Comparison of ENCODE assay signal across 9 cellular contexts in the genomic region with DNA sequence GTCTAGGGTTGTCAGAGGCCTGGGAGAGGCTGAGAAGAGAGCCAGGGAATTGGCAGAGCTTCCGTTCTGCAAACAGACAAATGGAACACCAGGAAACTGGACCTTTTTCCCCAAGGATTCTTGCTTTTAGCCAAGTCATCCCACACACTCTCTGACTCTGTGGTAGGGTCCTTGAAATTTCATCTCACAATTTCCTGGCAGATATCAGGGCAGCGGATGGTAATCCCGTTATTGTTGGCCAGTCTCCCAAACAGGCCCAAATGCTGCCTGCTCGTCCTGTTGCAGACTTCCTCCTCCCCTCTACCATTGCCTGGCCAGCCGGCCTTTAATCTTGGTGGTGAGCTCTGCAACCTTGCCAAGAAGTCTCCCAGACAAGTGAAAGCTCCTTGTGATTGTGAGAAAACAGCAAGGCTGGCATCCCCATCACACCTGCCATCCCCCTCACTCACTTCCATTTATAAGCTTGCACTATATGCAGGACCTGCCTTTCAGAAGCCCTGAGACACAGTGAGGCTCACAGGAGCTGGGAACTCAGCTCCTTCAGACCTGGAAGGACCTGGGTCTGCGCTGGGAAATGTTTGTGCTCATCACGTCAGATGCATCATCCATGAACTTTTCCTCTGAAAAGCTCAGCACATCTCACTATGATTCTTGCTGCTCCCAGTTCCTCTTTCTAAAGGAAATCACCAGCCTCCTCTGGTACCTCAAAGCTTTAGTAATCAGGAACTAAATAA. TPM values are rescaled to one million over a fixed set of nuclear protein-coding genes. Genes with fewer than 3 reads are reported as not detected.
A peak's percentile ranks its signal among the peaks of the same experiment; 100 is the strongest.
DNase-seq lines count a peak whose midpoint lies in the region; ATAC-seq and TF ChIP-seq lines count a peak whose summit lies in the region.
"Had no signal": no experiment of that assay in that cellular context is flagged by ENCODE, and none has a peak within 500 bp of the region (broad histone marks: within the 10 kb centered on the region; RNA-seq: fewer than 3 reads in every experiment).

No MANE protein-coding gene starts in this region.

- no peaks in the 10 kb centered on the region for H3K36me3 Mint-ChIP-seq in stimulated activated naive B cell treated with anti-CD40 and anti-IgM and Interleukin-4, amounts not matched to agents 10 μg/mL and 1 μg/mL and 100 μg/mL, for 72 hours
- H3K36me3 Mint-ChIP-seq: activated naive CD8-positive, alpha-beta T cell treated with anti-CD3 and anti-CD28 coated beads, Interleukin-2, amount 10 ng/mL, durations not matched to agents 7 days and 5 days had no signal

- H3K9ac ChIP-seq in HCT116 (ENCODE audit: low read length): no peak overlapping the region

- peaks cover 0 to 3% of the 10 kb centered on the region in 2 donors for H3K27me3 Mint-ChIP-seq in stimulated activated naive B cell treated with anti-CD40 and anti-IgM and Interleukin-4, amounts not matched to agents 10 μg/mL and 1 μg/mL and 100 μg/mL, for 72 hours
- H3K27me3 Mint-ChIP-seq: activated naive CD8-positive, alpha-beta T cell treated with anti-CD3 and anti-CD28 coated beads, Interleukin-2, amount 10 ng/mL, durations not matched to agents 7 days and 5 days had no signal

- intact Hi-C loops in HCT116 (cut with micrococcal nuclease): no loop called here

- H3K4me3 ChIP-seq in HCT116 (replicated peaks in 1 of 2; ENCODE audit: low read depth in 1 of 2, low read length in 2 of 2): no peak overlapping the region
- no peak overlapping the region for H3K4me3 ChIP-seq in right atrium auricular region

- H3K27me3 ChIP-seq in HCT116 (ENCODE audit: insufficient read depth, low read length) (no peaks in the 10 kb centered on the region), right atrium auricular region (no peaks in the 10 kb centered on the region)

- H3K9me3 Mint-ChIP-seq in stimulated activated naive B cell treated with anti-CD40 and anti-IgM and Interleukin-4, amounts not matched to agents 10 μg/mL and 1 μg/mL and 100 μg/mL, for 72 hours: no peaks in the 10 kb centered on the region
- H3K9me3 Mint-ChIP-seq: activated naive CD8-positive, alpha-beta T cell treated with anti-CD3 and anti-CD28 coated beads, Interleukin-2, amount 10 ng/mL, durations not matched to agents 7 days and 5 days had no signal

- H3K79me2 ChIP-seq in HCT116 (ENCODE audit: insufficient read depth, low read length): no peaks in the 10 kb centered on the region

- RAD21 ChIA-PET in HCT116 (lab: Charles Lee; ENCODE audit: low non-redundant PET in 1 of 2, low total read pairs in 2 of 2, uncharacterized antibody in 2 of 2, unreplicated experiment in 2 of 2): no interaction called here

- POLR2A ChIA-PET in HCT116 (lab: Charles Lee): interaction anchor here (0.6 to 1.0 kb wide), 2 partner anchors 8 to 111 kb away, joined by 3 read pairs; a partner anchor contains a TSS

- CTCF ChIA-PET in HCT116 (lab: Charles Lee): interaction anchor here (1.4 kb wide), 1 partner anchor 289 kb away, joined by 4 read pairs; no protein-coding TSS in a partner anchor

- no peaks in the 10 kb centered on the region for H3K9me2 ChIP-seq in HCT116 (ENCODE audit: insufficient read depth)

- no peak for DNase-seq in HCT116 (ENCODE audit: low read depth, low spot score)
- no peak for DNase-seq in right atrium auricular region (ENCODE audit: low spot score)
- no peak for DNase-seq in stimulated activated naive B cell treated with anti-CD40 and anti-IgM and Interleukin-4, amounts not matched to agents 10 μg/mL and 1 μg/mL and 100 μg/mL, for 72 hours
- DNase-seq in cerebellar nuclear complex (lab: John Stamatoyannopoulos, UW): no peak
- no peak for DNase-seq in activated naive CD4-positive, alpha-beta T cell treated with anti-CD3 and anti-CD28 coated beads, Interleukin-2, amount 50 U/mL, for 16 hours
- DNase-seq: activated naive CD8-positive, alpha-beta T cell treated with anti-CD3 and anti-CD28 coated beads, Interleukin-2, amount 10 ng/mL, durations not matched to agents 7 days and 5 days had no signal

- TF ChIP-seq CTCF in HCT116 (IDR thresholded peaks at IDR 0.05 in 2 of 3, conservative IDR thresholded peaks at IDR 0.05 in 1 of 3; ENCODE audit: borderline replicate concordance in 1 of 3, insufficient read depth in 1 of 3, low read depth in 2 of 3, low read length in 2 of 3) (no peak), VCaP (conservative IDR thresholded peaks at IDR 0.05) (no peak), right atrium auricular region (IDR thresholded peaks at IDR 0.05) (no peak)

- H3K4me1 ChIP-seq in HCT116 (ENCODE audit: control insufficient read depth in 1 of 2, insufficient read depth in 2 of 2, low read length in 2 of 2) (peaks cover 12 to 16% of the 10 kb centered on the region in 2 experiments; a peak in 2 of 4 replicates), right atrium auricular region (peaks cover 5 to 62% of the 10 kb centered on the region in 2 donors)

- no peak for ATAC-seq in HCT116
- peak; percentile 57 to 77 for ATAC-seq in stimulated activated naive B cell treated with anti-CD40 and anti-IgM and Interleukin-4, amounts not matched to agents 10 μg/mL and 1 μg/mL and 100 μg/mL, for 72 hours (replicated peaks)
- ATAC-seq in GM18867 (IDR thresholded peaks at IDR 0.05; ENCODE audit: unreplicated experiment): no peak
- ATAC-seq in GM18858 (IDR thresholded peaks at IDR 0.05; ENCODE audit: unreplicated experiment): no peak

- H3K27ac ChIP-seq in HCT116 (ENCODE audit: low read depth, low read length) (no peak overlapping the region), VCaP (peak overlapping the region; percentile 52), right atrium auricular region (peak overlapping the region; percentile 56 to 72)

- H3K9me3 ChIP-seq in HCT116 (ENCODE audit: control insufficient read depth in 1 of 2, insufficient read depth in 1 of 2, low read depth in 1 of 2, low read length in 2 of 2) (no peaks in the 10 kb centered on the region), right atrium auricular region (no peaks in the 10 kb centered on the region)

- no peaks in the 10 kb centered on the region for H3K36me3 ChIP-seq in HCT116 (ENCODE audit: control insufficient read depth in 1 of 2, insufficient read depth in 2 of 2, low read length in 2 of 2)
- no peaks in the 10 kb centered on the region for H3K36me3 ChIP-seq in right atrium auricular region

- no TSS peak for BruUV-seq in HCT116 (replicated peaks; lab: Mats Ljungman, UMichigan)

- no peak overlapping the region for H3K4me2 ChIP-seq in HCT116 (ENCODE audit: low read length)

- H4K20me1 ChIP-seq in HCT116 (ENCODE audit: insufficient read depth): no peaks in the 10 kb centered on the region

- H2AFZ ChIP-seq in HCT116 (ENCODE audit: low read depth, low read length, poor library complexity, severe bottlenecking): no peak overlapping the region

- peak overlapping the region; percentile 20 for H3K27ac Mint-ChIP-seq in stimulated activated naive B cell treated with anti-CD40 and anti-IgM and Interleukin-4, amounts not matched to agents 10 μg/mL and 1 μg/mL and 100 μg/mL, for 72 hours
- H3K27ac Mint-ChIP-seq: activated naive CD8-positive, alpha-beta T cell treated with anti-CD3 and anti-CD28 coated beads, Interleukin-2, amount 10 ng/mL, durations not matched to agents 7 days and 5 days had no signal

- peaks cover 12 to 15% of the 10 kb centered on the region in 2 donors for H3K4me1 Mint-ChIP-seq in stimulated activated naive B cell treated with anti-CD40 and anti-IgM and Interleukin-4, amounts not matched to agents 10 μg/mL and 1 μg/mL and 100 μg/mL, for 72 hours
- H3K4me1 Mint-ChIP-seq: activated naive CD8-positive, alpha-beta T cell treated with anti-CD3 and anti-CD28 coated beads, Interleukin-2, amount 10 ng/mL, durations not matched to agents 7 days and 5 days had no signal

- TF ChIP-seq RAD21 in HCT116 (IDR thresholded peaks at IDR 0.05; ENCODE audit: low read depth): no peak

- no peak overlapping the region for H3K4me3 Mint-ChIP-seq in stimulated activated naive B cell treated with anti-CD40 and anti-IgM and Interleukin-4, amounts not matched to agents 10 μg/mL and 1 μg/mL and 100 μg/mL, for 72 hours
- H3K4me3 Mint-ChIP-seq: activated naive CD8-positive, alpha-beta T cell treated with anti-CD3 and anti-CD28 coated beads, Interleukin-2, amount 10 ng/mL, durations not matched to agents 7 days and 5 days had no signal

- TF ChIP-seq POLR2A in HCT116 (IDR thresholded peaks at IDR 0.05; ENCODE audit: borderline replicate concordance, extremely low read depth, insufficient read depth, insufficient read length): no peak

TF ChIP-seq in HCT116, 20 proteins besides CTCF, POLR2A, EP300 and RAD21:
- TF ChIP-seq TCF7L2 (IDR thresholded peaks at IDR 0.05; ENCODE audit: borderline replicate concordance, extremely low read depth, insufficient read depth, insufficient read length) (peak; percentile 57), EGR1 (IDR thresholded peaks at IDR 0.05; ENCODE audit: low read depth) (no peak)

RNA-seq across cellular contexts. Expression of a gene that starts 13.6 kb away (rescaled TPM):
- total RNA-seq in HCT116 (2021; ENCODE audit: unreplicated experiment) (220 TPM), right atrium auricular region (100 to 1,000 TPM; 143 to 216 TPM)
- 136 and 141 TPM in 2 replicates for polyA plus RNA-seq in HCT116 (2012)

RNA-seq across cellular contexts. Expression of a gene that starts 45.9 kb away (rescaled TPM):
- total RNA-seq in HCT116 (2021; ENCODE audit: unreplicated experiment) (44.6 TPM), right atrium auricular region (10 to 100 TPM; 57.7 to 66.0 TPM)
- 58.8 and 64.6 TPM in 2 replicates for polyA plus RNA-seq in HCT116 (2012)

Comparison
In these comparisons a context has a peak if more than half of its experiments do, and no peak if none do; other contexts are left out.
1. ATAC-seq: peak in stimulated activated naive B cell treated with anti-CD40 and anti-IgM and Interleukin-4, amounts not matched to agents 10 μg/mL and 1 μg/mL and 100 μg/mL, for 72 hours (2 of 2); none in HCT116 (single experiment), GM18867 (single experiment) and GM18858 (single experiment).